Comparison of ENCODE assay signal across 9 cellular contexts in the genomic region with DNA sequence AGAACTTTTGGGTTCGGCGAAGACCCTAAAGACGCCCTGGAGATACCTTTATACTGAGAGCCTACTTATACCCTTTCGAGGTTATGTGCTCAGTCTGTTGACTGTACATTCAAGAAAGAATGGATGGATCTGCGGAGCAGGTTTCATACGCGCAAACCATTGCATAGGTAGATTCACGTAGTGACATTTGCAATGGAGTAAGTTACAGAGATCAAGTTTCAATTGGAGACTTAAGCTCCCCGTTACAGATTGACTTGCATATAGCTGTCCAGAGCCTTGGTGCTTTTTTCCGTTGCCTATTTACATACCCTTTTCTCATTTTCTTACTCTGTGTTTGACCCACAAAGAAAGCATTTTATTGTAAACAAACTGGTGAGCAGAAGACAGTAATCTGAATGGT. TPM values are rescaled to one million over a fixed set of nuclear protein-coding genes. Genes with fewer than 3 reads are reported as not detected.
A peak's percentile ranks its signal among the peaks of the same experiment; 100 is the strongest.
DNase-seq lines count a peak whose midpoint lies in the region; ATAC-seq and TF ChIP-seq lines count a peak whose summit lies in the region.
"Had no signal": no experiment of that assay in that cellular context is flagged by ENCODE, and none has a peak within 500 bp of the region (broad histone marks: within the 10 kb centered on the region; RNA-seq: fewer than 3 reads in every experiment).

No MANE protein-coding gene starts in this region.

- no peaks in the 10 kb centered on the region for H3K9me3 ChIP-seq in BLaER1 treated with 17β-estradiol and CSF1 and Interleukin-3, amounts not matched to agents 10 nM and 100 nM (replicated peaks in 1 of 11)
- H3K9me3 ChIP-seq in Loucy (ENCODE audit: insufficient read depth, low read depth, low read length): no peaks in the 10 kb centered on the region

- H3K36me3 ChIP-seq in BLaER1 treated with 17β-estradiol and CSF1 and Interleukin-3, amounts not matched to agents 10 nM and 100 nM: peaks cover 17 to 37% (median 21%) of the 10 kb centered on the region in 11 experiments; a peak in 21 of 22 replicates
- peaks cover 14% of the 10 kb centered on the region; the same call in 1 of the 2 replicates for H3K36me3 ChIP-seq in Loucy (ENCODE audit: insufficient read depth, low read length)

- H3K36me3 Mint-ChIP-seq in natural killer cell: no peaks in the 10 kb centered on the region

- no peak for TF ChIP-seq CTCF in Loucy (conservative IDR thresholded peaks at IDR 0.05; ENCODE audit: low read length)
- TF ChIP-seq CTCF in natural killer cell (IDR thresholded peaks at IDR 0.05): no peak

- H3K9me3 Mint-ChIP-seq in natural killer cell: no peaks in the 10 kb centered on the region

- H3K27me3 ChIP-seq in BLaER1 treated with 17β-estradiol and CSF1 and Interleukin-3, amounts not matched to agents 10 nM and 100 nM: no peaks in the 10 kb centered on the region
- peaks cover 5% of the 10 kb centered on the region for H3K27me3 ChIP-seq in Loucy (ENCODE audit: insufficient read depth, low read length, poor library complexity, severe bottlenecking)

- ATAC-seq in natural killer cell (no peak), HG02623 (IDR thresholded peaks at IDR 0.05; ENCODE audit: unreplicated experiment) (no peak), GM19023 (IDR thresholded peaks at IDR 0.05; ENCODE audit: unreplicated experiment) (no peak), HG03175 (IDR thresholded peaks at IDR 0.05; ENCODE audit: unreplicated experiment) (no peak)

- intact Hi-C loops in natural killer cell (cut with micrococcal nuclease): no loop called here

- H3K9me2 ChIP-seq in Loucy (replicated peaks; ENCODE audit: low read depth, low read length): no peaks in the 10 kb centered on the region

- peak overlapping the region; percentile 70 to 98 (median 91) for H3K4me2 ChIP-seq in BLaER1 treated with 17β-estradiol and CSF1 and Interleukin-3, amounts not matched to agents 10 nM and 100 nM
- peak overlapping the region; percentile 82 for H3K4me2 ChIP-seq in Loucy (ENCODE audit: low read depth, low read length, poor library complexity, severe bottlenecking)

- peaks cover 16 to 18% of the 10 kb centered on the region in 2 donors for H3K27me3 Mint-ChIP-seq in natural killer cell (ENCODE audit: low read depth in 2 of 2)

- H4K20me1 ChIP-seq in BLaER1 treated with 17β-estradiol and CSF1 and Interleukin-3, amounts not matched to agents 10 nM and 100 nM: peaks cover 28 to 58% (median 44%) of the 10 kb centered on the region in 11 experiments; a peak in 20 of 22 replicates
- H4K20me1 ChIP-seq in Loucy (ENCODE audit: insufficient read depth, low read length, poor library complexity, severe bottlenecking): peaks cover 40% of the 10 kb centered on the region

- peak overlapping the region; percentile 96 to 98 (median 97) for H3K27ac ChIP-seq in BLaER1 treated with 17β-estradiol and CSF1 and Interleukin-3, amounts not matched to agents 10 nM and 100 nM

- no peaks in the 10 kb centered on the region for H3F3A ChIP-seq in Loucy (ENCODE audit: low read depth)

- H3K4me3 ChIP-seq in BLaER1 treated with 17β-estradiol and CSF1 and Interleukin-3, amounts not matched to agents 10 nM and 100 nM: peak overlapping the region; percentile 83 to 100 (median 98)
- peak overlapping the region; percentile 98 for H3K4me3 ChIP-seq in Loucy (ENCODE audit: low read length, poor library complexity, severe bottlenecking)

- peaks cover 57% of the 10 kb centered on the region for H3K79me2 ChIP-seq in Loucy (ENCODE audit: insufficient read depth, low read length)

- DNase-seq in dedifferentiated amniotic fluid mesenchymal stem cell (ENCODE audit: extremely low spot score) (peak; percentile 53), natural killer cell (no peak), 8988T (no peak)
- DNase-seq: hypothalamus had no signal

- peak overlapping the region; percentile 95 for H3K4me3 Mint-ChIP-seq in natural killer cell

- H3K4me1 Mint-ChIP-seq in natural killer cell: peaks cover 54% of the 10 kb centered on the region in 2 donors

- H3K9ac ChIP-seq in BLaER1 treated with 17β-estradiol and CSF1 and Interleukin-3, amounts not matched to agents 10 nM and 100 nM: peak overlapping the region; percentile 90 to 99 (median 99)
- H3K9ac ChIP-seq in Loucy (ENCODE audit: low read depth, low read length, poor library complexity, severe bottlenecking): peak overlapping the region; percentile 97

- H2AFZ ChIP-seq in Loucy (ENCODE audit: low read length): no peak overlapping the region

- peak overlapping the region; percentile 94 to 99 for H3K27ac Mint-ChIP-seq in natural killer cell

- H3K4me1 ChIP-seq in BLaER1 treated with 17β-estradiol and CSF1 and Interleukin-3, amounts not matched to agents 10 nM and 100 nM: peaks cover 26 to 45% (median 34%) of the 10 kb centered on the region in 10 experiments
- peaks cover 35% of the 10 kb centered on the region for H3K4me1 ChIP-seq in Loucy (ENCODE audit: insufficient read depth, low read length, poor library complexity, severe bottlenecking)

RNA-seq across cellular contexts. Expression of a gene that starts 0.9 kb away (rescaled TPM):
- total RNA-seq in natural killer cell: 10 to 100 TPM; 44.1 to 54.9 (median 49.7) TPM

RNA-seq across cellular contexts. Expression of a gene that starts 20.3 kb away (rescaled TPM):
- not detected for total RNA-seq in natural killer cell
